6 cellular contexts compared by ENCODE assay signal in genomic region chr7:111762799-111763198, GRCh38.
"Had no signal": no experiment of that assay in that cellular context is flagged by ENCODE, and none has a peak within 500 bp of the region (broad histone marks: within the 10 kb centered on the region; RNA-seq: fewer than 3 reads in every experiment).

No MANE protein-coding gene starts in this region.

- H3K4me2 ChIP-seq: KMS-11, SK-N-SH had no signal

- H3K9ac ChIP-seq: KMS-11, SK-N-SH had no signal

- H3K27ac ChIP-seq: KMS-11, RWPE1 had no signal

- ATAC-seq: T-cell had no signal

- H3K9me3 ChIP-seq: SK-N-SH had no signal

- DNase-seq: NCI-H2081 treated with DMSO at 0.1 percent for 48 hours; NK-92 treated with Interleukin-12 subunit alpha and Interleukin-12 subunit beta, amount 100 ng/mL, for 24 hours; T-cell had no signal
